Comparison of ENCODE assay signal across 1 cellular context in genomic region chr1:167543566-167543965, GRCh38.
TF ChIP-seq lines count a peak whose summit lies in the region.

No MANE protein-coding gene starts in this region.

TF ChIP-seq in K562, 482 proteins besides CTCF, POLR2A, EP300 and RAD21:
- 0 out of 2 replicates have a peak, but pooled peaks have one; percentile 17 for TF ChIP-seq POLR2AphosphoS5 (IDR thresholded peaks at IDR 0.05; ENCODE audit: control insufficient read depth, insufficient read depth, low read depth, low read length)
- no peak for TF ChIP-seq ZNF766 (CRISPR knock-in tag; conservative IDR thresholded peaks at IDR 0.05)
TF ChIP-seq in K562: peak in this region for 1.
